In the genomic region with DNA sequence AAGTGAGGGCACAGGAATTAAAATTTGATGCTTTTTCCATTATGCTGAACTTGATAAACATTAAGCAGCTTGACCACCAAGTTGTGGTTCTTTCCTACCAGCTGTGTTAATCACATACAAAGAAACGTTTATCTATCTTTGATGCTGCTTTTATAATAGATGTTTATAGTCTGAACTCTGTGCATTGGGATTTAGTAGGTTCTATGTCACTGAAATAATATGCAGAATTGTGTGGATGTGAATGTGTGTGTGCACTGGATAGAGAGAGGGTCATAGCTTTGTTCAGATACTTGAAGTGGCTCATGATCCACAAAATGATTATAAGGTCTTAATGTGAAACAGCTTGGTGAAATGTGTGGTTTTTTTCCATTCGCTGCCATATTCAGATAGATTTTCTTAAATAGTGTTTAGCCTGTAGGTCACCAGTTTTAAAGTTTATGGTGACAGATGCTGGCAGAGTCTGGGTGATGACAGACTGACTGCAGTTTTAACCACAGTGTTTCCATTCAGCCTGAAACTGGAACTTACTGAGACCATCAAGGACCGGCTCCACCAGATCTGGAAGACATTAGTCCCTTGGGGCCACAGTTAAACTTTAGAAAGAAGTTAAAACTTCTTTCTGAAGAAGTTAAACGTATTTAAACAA, we compare ENCODE assay signal across 7 cellular contexts. TPM values are rescaled to one million over a fixed set of nuclear protein-coding genes. Genes with fewer than 3 reads are reported as not detected.
DNase-seq lines count a peak whose midpoint lies in the region; ATAC-seq and TF ChIP-seq lines count a peak whose summit lies in the region.

No MANE protein-coding gene starts in this region.

- H3K9me3 ChIP-seq in PC-3 (ENCODE audit: low read length): no peaks in the 10 kb centered on the region

- H3K9me2 ChIP-seq in PC-3 (replicated peaks; ENCODE audit: low read length): no peaks in the 10 kb centered on the region

- no peak overlapping the region for H2AFZ ChIP-seq in PC-3 (ENCODE audit: low read length)

- peaks cover 20% of the 10 kb centered on the region; the same call in 1 of the 2 replicates for H4K20me1 ChIP-seq in PC-3 (ENCODE audit: low read length)

- peaks cover 35% of the 10 kb centered on the region for H3K36me3 ChIP-seq in PC-3 (ENCODE audit: low read depth, low read length)

- ATAC-seq in GM18870 (IDR thresholded peaks at IDR 0.05; ENCODE audit: unreplicated experiment) (peak; percentile 75), HG02588 (IDR thresholded peaks at IDR 0.05; ENCODE audit: unreplicated experiment) (peak; percentile 85), PC-3 (no peak), left lobe of liver (no peak)

- H3K27ac ChIP-seq in PC-3 (ENCODE audit: low read length): no peak overlapping the region

- CTCF ChIA-PET in PC-3 (lab: Charles Lee): no interaction called here

- H3K9me3 Mint-ChIP-seq in nephron: no peaks in the 10 kb centered on the region

- H3K4me3 Mint-ChIP-seq in nephron: no peak overlapping the region

- peak overlapping the region; percentile 48 to 71 (median 51) for H3K27ac Mint-ChIP-seq in nephron

- no peaks in the 10 kb centered on the region for H3K27me3 Mint-ChIP-seq in nephron (ENCODE audit: low read depth)

- H3K9ac ChIP-seq in PC-3 (ENCODE audit: low read length): no peak overlapping the region

- H3K4me3 ChIP-seq in PC-3 (ENCODE audit: low read length): no peak overlapping the region

- no peaks in the 10 kb centered on the region for H3K4me1 ChIP-seq in PC-3 (ENCODE audit: insufficient read depth, low read length)

- H3F3A ChIP-seq in PC-3 (ENCODE audit: low read length, unreplicated experiment): no peaks in the 10 kb centered on the region

- TSS peak; percentile 17 for BruUV-seq in PC-3 (replicated peaks; lab: Mats Ljungman, UMichigan)

- TF ChIP-seq CTCF in PC-3 (conservative IDR thresholded peaks at IDR 0.05; ENCODE audit: low read depth, low read length): no peak
- TF ChIP-seq CTCF in nephron (IDR thresholded peaks at IDR 0.05; ENCODE audit: unreplicated experiment in 3 of 3): no peak

- peaks cover 58% of the 10 kb centered on the region for H3K79me2 ChIP-seq in PC-3 (ENCODE audit: low read length)

- no peak overlapping the region for H3K4me2 ChIP-seq in PC-3 (ENCODE audit: low read length)

- peaks cover 42% of the 10 kb centered on the region for H3K4me1 Mint-ChIP-seq in nephron

- no peaks in the 10 kb centered on the region for H3K27me3 ChIP-seq in PC-3 (ENCODE audit: low read length)

- H3K36me3 Mint-ChIP-seq in nephron (ENCODE audit: low read depth): peaks cover 49% of the 10 kb centered on the region

- POLR2A ChIA-PET in PC-3 (lab: Charles Lee; ENCODE audit: unreplicated experiment): no interaction called here

- intact Hi-C loops in PC-3 (cut with micrococcal nuclease): no loop called here

- DNase-seq in PC-3 (no peak), SHP77 treated with DMSO at 0.1 percent for 48 hours (lab: John Stamatoyannopoulos, UW) (no peak), left lobe of liver (ENCODE audit: low spot score) (no peak)
- DNase-seq in stimulated activated CD4-positive, alpha-beta T cell treated with anti-CD3 and anti-CD28 coated beads, Interleukin-1b, Interleukin-23, amount 100 ng/mL, for 48 hours: no peak

RNA-seq across cellular contexts. Expression of a gene that starts 10.2 kb away (rescaled TPM):
- 15.0 and 22.0 TPM in 2 replicates for total RNA-seq in PC-3 (2014; rRNA removed)
- total RNA-seq in left lobe of liver: 50.1 TPM

RNA-seq across cellular contexts. Expression of a gene that starts 42.6 kb away (rescaled TPM):
- 8.2 and 9.4 TPM in 2 replicates for total RNA-seq in PC-3 (2014; rRNA removed)
- 58.0 TPM for total RNA-seq in left lobe of liver

RNA-seq across cellular contexts. Expression of a gene that starts 56.7 kb away (rescaled TPM):
- total RNA-seq in PC-3 (2014; rRNA removed) (31.3 and 44.6 TPM in 2 replicates), left lobe of liver (22.0 TPM)

Comparison
In these comparisons a context has a peak if more than half of its experiments do, and no peak if none do; other contexts are left out.
1. ATAC-seq: peak in GM18870 (single experiment) and HG02588 (single experiment); none in PC-3 (single experiment) and left lobe of liver (single experiment).